Comparison of ENCODE assay signal across 8 cellular contexts in genomic region chr7:2631924-2632716, GRCh38.
DNase-seq lines count a peak whose midpoint lies in the region; ATAC-seq lines count a peak whose summit lies in the region.

A gene with protein sequence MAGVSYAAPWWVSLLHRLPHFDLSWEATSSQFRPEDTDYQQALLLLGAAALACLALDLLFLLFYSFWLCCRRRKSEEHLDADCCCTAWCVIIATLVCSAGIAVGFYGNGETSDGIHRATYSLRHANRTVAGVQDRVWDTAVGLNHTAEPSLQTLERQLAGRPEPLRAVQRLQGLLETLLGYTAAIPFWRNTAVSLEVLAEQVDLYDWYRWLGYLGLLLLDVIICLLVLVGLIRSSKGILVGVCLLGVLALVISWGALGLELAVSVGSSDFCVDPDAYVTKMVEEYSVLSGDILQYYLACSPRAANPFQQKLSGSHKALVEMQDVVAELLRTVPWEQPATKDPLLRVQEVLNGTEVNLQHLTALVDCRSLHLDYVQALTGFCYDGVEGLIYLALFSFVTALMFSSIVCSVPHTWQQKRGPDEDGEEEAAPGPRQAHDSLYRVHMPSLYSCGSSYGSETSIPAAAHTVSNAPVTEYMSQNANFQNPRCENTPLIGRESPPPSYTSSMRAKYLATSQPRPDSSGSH (plus strand): TSS chr7:2631986. CDS start chr7:2632156, 170 bp downstream.

- peak; percentile 49 for ATAC-seq in GM18867 (IDR thresholded peaks at IDR 0.05; ENCODE audit: unreplicated experiment)
- ATAC-seq in HG02623 (IDR thresholded peaks at IDR 0.05; ENCODE audit: unreplicated experiment) = peak; percentile 22

- H3K9me3 ChIP-seq in effector memory CD4-positive, alpha-beta T cell (ENCODE audit: control insufficient read depth, low read length) = no peaks in the 10 kb centered on the region
- no peaks in the 10 kb centered on the region for H3K9me3 ChIP-seq in muscle layer of duodenum (ENCODE audit: control insufficient read depth in 1 of 2, low read length in 2 of 2)

- H3K36me3 ChIP-seq in effector memory CD4-positive, alpha-beta T cell (ENCODE audit: control insufficient read depth, insufficient read depth, low read length) = no peaks in the 10 kb centered on the region
- H3K36me3 ChIP-seq in muscle layer of duodenum (ENCODE audit: control insufficient read depth in 1 of 2, insufficient read depth in 2 of 2, low read length in 2 of 2) = no peaks in the 10 kb centered on the region

- H3K4me3 ChIP-seq in effector memory CD4-positive, alpha-beta T cell (ENCODE audit: insufficient read depth, low read depth, low read length, poor library complexity, severe bottlenecking) = peak within 1 kb of the TSS; percentile 58
- peak within 1 kb of the TSS; percentile 73 to 84 for H3K4me3 ChIP-seq in muscle layer of duodenum (ENCODE audit: low read depth in 1 of 2, low read length in 2 of 2)

- DNase-seq in OCI-M1 (lab: John Stamatoyannopoulos, UW) = peak; percentile 31
- DNase-seq in effector memory CD4-positive, alpha-beta T cell = no peak
- no peak for DNase-seq in NCI-H226
- no peak for DNase-seq in posterior cingulate gyrus
- DNase-seq in CD1c-positive myeloid dendritic cell (ENCODE audit: extremely low spot score) = no peak

- intact Hi-C loops in posterior cingulate gyrus (cut with DNase I) = loop anchor here (5.0 kb wide), 1 partner anchor 75 kb away; the partner anchor contains the start of genes BRAT1 and IQCE

- H3K4me1 ChIP-seq in effector memory CD4-positive, alpha-beta T cell (ENCODE audit: control insufficient read depth, insufficient read depth, low read length, poor library complexity, severe bottlenecking) = peaks cover 24% of the 10 kb centered on the region
- peaks cover 0 to 35% of the 10 kb centered on the region in 2 donors for H3K4me1 ChIP-seq in muscle layer of duodenum (ENCODE audit: control insufficient read depth in 1 of 2, insufficient read depth in 2 of 2, low read length in 2 of 2)

- no peaks in the 10 kb centered on the region for H3K27me3 ChIP-seq in effector memory CD4-positive, alpha-beta T cell (replicated peaks; ENCODE audit: control insufficient read depth, insufficient read depth, low read length, poor library complexity, severe bottlenecking)
- no peaks in the 10 kb centered on the region for H3K27me3 ChIP-seq in muscle layer of duodenum (ENCODE audit: low read depth, low read length)

- peak within 1 kb of the TSS; percentile 63 for H3K27ac ChIP-seq in effector memory CD4-positive, alpha-beta T cell (ENCODE audit: insufficient read depth, low read length, poor library complexity, severe bottlenecking)
- peak within 1 kb of the TSS; percentile 84 for H3K27ac ChIP-seq in muscle layer of duodenum (ENCODE audit: low read length)
